ENCODE assay signal across 9 cellular contexts in the genomic region with DNA sequence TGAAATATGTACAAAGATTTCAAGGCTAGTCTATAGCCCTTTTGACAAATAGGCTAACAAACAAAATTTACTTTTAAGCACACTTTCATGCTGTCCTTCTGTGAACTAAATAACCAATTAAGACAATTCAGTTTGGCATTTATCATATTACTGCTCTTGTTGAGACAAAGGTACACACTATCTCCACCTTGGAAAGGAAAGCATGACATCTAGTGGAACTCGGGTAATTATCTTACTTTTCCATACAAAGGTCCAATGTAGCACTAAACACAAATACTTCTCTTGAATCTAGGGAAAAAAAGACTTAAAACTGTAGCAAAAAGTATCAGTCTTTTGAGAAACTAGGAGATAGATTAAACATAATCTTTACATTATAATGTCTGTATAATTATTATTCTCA.
A peak's percentile ranks its signal among the peaks of the same experiment; 100 is the strongest.
DNase-seq lines count a peak whose midpoint lies in the region; ATAC-seq, FAIRE-seq and TF ChIP-seq lines count a peak whose summit lies in the region.
"Had no signal": no experiment of that assay in that cellular context is flagged by ENCODE, and none has a peak within 500 bp of the region (broad histone marks: within the 10 kb centered on the region; RNA-seq: fewer than 3 reads in every experiment).

No MANE protein-coding gene starts in this region.

- TF ChIP-seq CTCF in body of pancreas (IDR thresholded peaks at IDR 0.05) (peak in 4 of 7 experiments; percentile 9 to 39 (median 36)), pancreas (IDR thresholded peaks at IDR 0.05) (no peak), omental fat pad (IDR thresholded peaks at IDR 0.05) (no peak)

- no peaks in the 10 kb centered on the region for H3K4me1 ChIP-seq in body of pancreas
- no peaks in the 10 kb centered on the region for H3K4me1 ChIP-seq in pancreas
- H3K4me1 ChIP-seq: BLaER1 treated with 17β-estradiol and CSF1 and Interleukin-3, amounts not matched to agents 10 nM and 100 nM had no signal

- 12 to 20% methylated on average over 1 of the region's 1 CpG for WGBS in body of pancreas, 2 donors
- WGBS in pancreas, 2 donors, result 19 to 21% methylated on average over 1 of the region's 1 CpG

- ATAC-seq in body of pancreas (no peak), pancreas (peak in 2 of 4 donors; percentile 40 to 59), HG02763 (IDR thresholded peaks at IDR 0.05; ENCODE audit: unreplicated experiment) (no peak), omental fat pad (ENCODE audit: low FRiP score) (no peak), HG02642 (IDR thresholded peaks at IDR 0.05; ENCODE audit: poor library complexity, unreplicated experiment) (no peak)

- H3K4me3 ChIP-seq in body of pancreas, result no peak overlapping the region
- no peak overlapping the region for H3K4me3 ChIP-seq in pancreas
- H3K4me3 ChIP-seq: BLaER1 treated with 17β-estradiol and CSF1 and Interleukin-3, amounts not matched to agents 10 nM and 100 nM had no signal

- H3K36me3 ChIP-seq in body of pancreas (replicated peaks in 1 of 2; ENCODE audit: insufficient read depth in 1 of 2, low read depth in 2 of 2) (no peaks in the 10 kb centered on the region), pancreas (no peaks in the 10 kb centered on the region)

- H3K27me3 ChIP-seq in body of pancreas (no peaks in the 10 kb centered on the region), pancreas (no peaks in the 10 kb centered on the region)
- H3K27me3 ChIP-seq: BLaER1 treated with 17β-estradiol and CSF1 and Interleukin-3, amounts not matched to agents 10 nM and 100 nM had no signal

- peak; percentile 54 for FAIRE-seq in pancreas (lab: Jason Lieb, UNC)

- intact Hi-C loops in body of pancreas (cut with DNase I) (no loop called here), pancreas (cut with DNase I) (no loop called here)

- DNase-seq in NCI-H1694 treated with DMSO at 0.1 percent for 48 hours (lab: John Stamatoyannopoulos, UW) (peak; percentile 9), NCI-H1694 (lab: John Stamatoyannopoulos, UW) (no peak), LHCN-M2 (ENCODE audit: low read depth) (peak; percentile 35), body of pancreas (no peak), pancreas (no peak), omental fat pad (ENCODE audit: low spot score) (no peak)

- H3K27ac ChIP-seq in body of pancreas, result no peak overlapping the region
- H3K27ac ChIP-seq in pancreas, result no peak overlapping the region
- H3K27ac ChIP-seq: BLaER1 treated with 17β-estradiol and CSF1 and Interleukin-3, amounts not matched to agents 10 nM and 100 nM had no signal

- no peak for TF ChIP-seq POLR2A in body of pancreas (IDR thresholded peaks at IDR 0.05)

- no peaks in the 10 kb centered on the region for H3K9me3 ChIP-seq in body of pancreas
- no peaks in the 10 kb centered on the region for H3K9me3 ChIP-seq in pancreas
- H3K9me3 ChIP-seq: BLaER1 treated with 17β-estradiol and CSF1 and Interleukin-3, amounts not matched to agents 10 nM and 100 nM had no signal

Comparison
In these comparisons a context has a peak if more than half of its experiments do, and no peak if none do; other contexts are left out.
1. DNase-seq: peak in NCI-H1694 treated with DMSO at 0.1 percent for 48 hours (single experiment) and LHCN-M2 (single experiment); none in NCI-H1694 (single experiment), body of pancreas (0 of 4), pancreas (0 of 6) and omental fat pad (single experiment).
2. CTCF ChIP-seq: peak in body of pancreas (4 of 7); none in pancreas (0 of 4) and omental fat pad (0 of 3).